21 cellular contexts compared by ENCODE assay signal in genomic region chr11:26191193-26191592, GRCh38.
"Had no signal": no experiment of that assay in that cellular context is flagged by ENCODE, and none has a peak within 500 bp of the region (broad histone marks: within the 10 kb centered on the region; RNA-seq: fewer than 3 reads in every experiment).

No MANE protein-coding gene starts in this region.

- ATAC-seq: activated T-cell treated with anti-CD3 and anti-CD28 coated beads, Interleukin-2, amount 50 U/mL, for 72 hours; body of pancreas; esophagus mucosa; left lobe of liver; natural killer cell; stimulated activated naive CD8-positive, alpha-beta T cell treated with anti-CD3 and anti-CD28 coated beads, Interleukin-15, Interleukin-2, amounts not matched to agents 100 U/mL and 50 U/mL, for 24 hours had no signal

- DNase-seq: activated B cell treated with CpG ODN at 0.5 μM for 24 hours; activated CD4-positive, alpha-beta T cell treated with anti-CD3 and anti-CD28 coated beads, Interleukin-2, amount 10 ng/mL, durations not matched to agents 7 days and 5 days; activated CD8-positive, alpha-beta memory T cell treated with anti-CD3 and anti-CD28 coated beads, Interleukin-2, amount 50 U/mL, for 48 hours; activated gamma-delta T cell; activated T-cell treated with anti-CD3 and anti-CD28 coated beads, Interleukin-2, amount 50 U/mL, for 72 hours; amygdala; body of pancreas; caudate nucleus; colonic mucosa; islet precursor cell; mammary epithelial cell; natural killer cell; stimulated activated CD4-positive, alpha-beta T cell treated with anti-CD3 and anti-CD28 coated beads, Interleukin-2, amount 100 ng/mL, for 48 hours; stimulated activated naive CD8-positive, alpha-beta T cell treated with anti-CD3 and anti-CD28 coated beads, Interleukin-15, Interleukin-2, amounts not matched to agents 100 U/mL and 50 U/mL, for 24 hours; transverse colon had no signal

- H3K36me3 Mint-ChIP-seq: activated naive CD8-positive, alpha-beta T cell; natural killer cell had no signal

- H3K27me3 Mint-ChIP-seq: activated B cell treated with CpG ODN at 0.5 μM for 24 hours; activated CD4-positive, alpha-beta T cell treated with anti-CD3 and anti-CD28 coated beads, Interleukin-2, amount 10 ng/mL, durations not matched to agents 7 days and 5 days; activated naive CD8-positive, alpha-beta T cell; progenitor cell of endocrine pancreas had no signal

- H3K4me1 ChIP-seq: body of pancreas, colonic mucosa, right atrium auricular region, transverse colon, vagina had no signal

- H3K9me3 Mint-ChIP-seq: activated B cell treated with CpG ODN at 0.5 μM for 24 hours had no signal

- H3K4me1 Mint-ChIP-seq: activated CD4-positive, alpha-beta T cell treated with anti-CD3 and anti-CD28 coated beads, Interleukin-2, amount 10 ng/mL, durations not matched to agents 7 days and 5 days; natural killer cell had no signal

- H3K27ac Mint-ChIP-seq: activated B cell treated with CpG ODN at 0.5 μM for 24 hours; activated CD4-positive, alpha-beta T cell treated with anti-CD3 and anti-CD28 coated beads, Interleukin-2, amount 10 ng/mL, durations not matched to agents 7 days and 5 days; activated naive CD8-positive, alpha-beta T cell; activated T-cell treated with anti-CD3 and anti-CD28 coated beads, Interleukin-2, amount 50 U/mL, for 72 hours; natural killer cell; progenitor cell of endocrine pancreas had no signal

- H3K4me3 Mint-ChIP-seq: activated B cell treated with CpG ODN at 0.5 μM for 24 hours; activated CD4-positive, alpha-beta T cell treated with anti-CD3 and anti-CD28 coated beads, Interleukin-2, amount 10 ng/mL, durations not matched to agents 7 days and 5 days; activated naive CD8-positive, alpha-beta T cell; activated T-cell treated with anti-CD3 and anti-CD28 coated beads, Interleukin-2, amount 50 U/mL, for 72 hours; natural killer cell had no signal

- H3K36me3 ChIP-seq: colonic mucosa, right atrium auricular region, transverse colon, vagina had no signal

- H3K9me3 ChIP-seq: body of pancreas, colonic mucosa, right atrium auricular region, transverse colon, vagina had no signal

- H3K4me3 ChIP-seq: body of pancreas, colonic mucosa, right atrium auricular region, transverse colon, vagina had no signal

- H3K27me3 ChIP-seq: body of pancreas, colonic mucosa, right atrium auricular region, transverse colon, vagina had no signal

- H3K27ac ChIP-seq: body of pancreas, colonic mucosa, right atrium auricular region, transverse colon, vagina had no signal
